ENCODE assay signal across 1 cellular context in genomic region chr6:161586866-161587265, GRCh38.
TF ChIP-seq lines count a peak whose summit lies in the region.

No MANE protein-coding gene starts in this region.

TF ChIP-seq in HEK293, 187 proteins besides CTCF, POLR2A, EP300 and RAD21 (continued from another document):
- TF ChIP-seq ZNF280D (tag by site-specific recombination; IDR thresholded peaks at IDR 0.05), result no peak
- no peak for TF ChIP-seq YY2 (tag by site-specific recombination; IDR thresholded peaks at IDR 0.05)
- TF ChIP-seq SP2 (tag by site-specific recombination; IDR thresholded peaks at IDR 0.05), result no peak
- no peak for TF ChIP-seq ZNF580 (tag by site-specific recombination; IDR thresholded peaks at IDR 0.05)
- TF ChIP-seq, protein P1, sequence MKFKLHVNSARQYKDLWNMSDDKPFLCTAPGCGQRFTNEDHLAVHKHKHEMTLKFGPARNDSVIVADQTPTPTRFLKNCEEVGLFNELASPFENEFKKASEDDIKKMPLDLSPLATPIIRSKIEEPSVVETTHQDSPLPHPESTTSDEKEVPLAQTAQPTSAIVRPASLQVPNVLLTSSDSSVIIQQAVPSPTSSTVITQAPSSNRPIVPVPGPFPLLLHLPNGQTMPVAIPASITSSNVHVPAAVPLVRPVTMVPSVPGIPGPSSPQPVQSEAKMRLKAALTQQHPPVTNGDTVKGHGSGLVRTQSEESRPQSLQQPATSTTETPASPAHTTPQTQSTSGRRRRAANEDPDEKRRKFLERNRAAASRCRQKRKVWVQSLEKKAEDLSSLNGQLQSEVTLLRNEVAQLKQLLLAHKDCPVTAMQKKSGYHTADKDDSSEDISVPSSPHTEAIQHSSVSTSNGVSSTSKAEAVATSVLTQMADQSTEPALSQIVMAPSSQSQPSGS (tag by site-specific recombination; IDR thresholded peaks at IDR 0.05; ENCODE audit: low read depth), result no peak
- TF ChIP-seq, protein P2, sequence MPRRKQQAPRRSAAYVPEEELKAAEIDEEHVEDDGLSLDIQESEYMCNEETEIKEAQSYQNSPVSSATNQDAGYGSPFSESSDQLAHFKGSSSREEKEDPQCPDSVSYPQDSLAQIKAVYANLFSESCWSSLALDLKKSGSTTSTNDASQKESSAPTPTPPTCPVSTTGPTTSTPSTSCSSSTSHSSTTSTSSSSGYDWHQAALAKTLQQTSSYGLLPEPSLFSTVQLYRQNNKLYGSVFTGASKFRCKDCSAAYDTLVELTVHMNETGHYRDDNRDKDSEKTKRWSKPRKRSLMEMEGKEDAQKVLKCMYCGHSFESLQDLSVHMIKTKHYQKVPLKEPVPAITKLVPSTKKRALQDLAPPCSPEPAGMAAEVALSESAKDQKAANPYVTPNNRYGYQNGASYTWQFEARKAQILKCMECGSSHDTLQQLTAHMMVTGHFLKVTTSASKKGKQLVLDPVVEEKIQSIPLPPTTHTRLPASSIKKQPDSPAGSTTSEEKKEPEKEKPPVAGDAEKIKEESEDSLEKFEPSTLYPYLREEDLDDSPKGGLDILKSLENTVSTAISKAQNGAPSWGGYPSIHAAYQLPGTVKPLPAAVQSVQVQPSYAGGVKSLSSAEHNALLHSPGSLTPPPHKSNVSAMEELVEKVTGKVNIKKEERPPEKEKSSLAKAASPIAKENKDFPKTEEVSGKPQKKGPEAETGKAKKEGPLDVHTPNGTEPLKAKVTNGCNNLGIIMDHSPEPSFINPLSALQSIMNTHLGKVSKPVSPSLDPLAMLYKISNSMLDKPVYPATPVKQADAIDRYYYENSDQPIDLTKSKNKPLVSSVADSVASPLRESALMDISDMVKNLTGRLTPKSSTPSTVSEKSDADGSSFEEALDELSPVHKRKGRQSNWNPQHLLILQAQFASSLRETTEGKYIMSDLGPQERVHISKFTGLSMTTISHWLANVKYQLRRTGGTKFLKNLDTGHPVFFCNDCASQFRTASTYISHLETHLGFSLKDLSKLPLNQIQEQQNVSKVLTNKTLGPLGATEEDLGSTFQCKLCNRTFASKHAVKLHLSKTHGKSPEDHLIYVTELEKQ (tag by site-specific recombination; IDR thresholded peaks at IDR 0.05; ENCODE audit: borderline replicate concordance), result no peak
- peak; percentile 52; the same call in 1 of the 2 replicates for TF ChIP-seq ZNF138 (tag by site-specific recombination; IDR thresholded peaks at IDR 0.05; ENCODE audit: borderline replicate concordance)
- TF ChIP-seq, protein P3, sequence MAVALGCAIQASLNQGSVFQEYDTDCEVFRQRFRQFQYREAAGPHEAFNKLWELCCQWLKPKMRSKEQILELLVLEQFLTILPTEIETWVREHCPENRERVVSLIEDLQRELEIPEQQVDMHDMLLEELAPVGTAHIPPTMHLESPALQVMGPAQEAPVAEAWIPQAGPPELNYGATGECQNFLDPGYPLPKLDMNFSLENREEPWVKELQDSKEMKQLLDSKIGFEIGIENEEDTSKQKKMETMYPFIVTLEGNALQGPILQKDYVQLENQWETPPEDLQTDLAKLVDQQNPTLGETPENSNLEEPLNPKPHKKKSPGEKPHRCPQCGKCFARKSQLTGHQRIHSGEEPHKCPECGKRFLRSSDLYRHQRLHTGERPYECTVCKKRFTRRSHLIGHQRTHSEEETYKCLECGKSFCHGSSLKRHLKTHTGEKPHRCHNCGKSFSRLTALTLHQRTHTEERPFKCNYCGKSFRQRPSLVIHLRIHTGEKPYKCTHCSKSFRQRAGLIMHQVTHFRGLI (tag by site-specific recombination; IDR thresholded peaks at IDR 0.05), result no peak
- TF ChIP-seq SETDB1 (IDR thresholded peaks at IDR 0.05; ENCODE audit: insufficient read length, low read length), result peak; percentile 12
- TF ChIP-seq PATZ1 (tag by site-specific recombination; IDR thresholded peaks at IDR 0.05), result no peak
- TF ChIP-seq, protein P4, sequence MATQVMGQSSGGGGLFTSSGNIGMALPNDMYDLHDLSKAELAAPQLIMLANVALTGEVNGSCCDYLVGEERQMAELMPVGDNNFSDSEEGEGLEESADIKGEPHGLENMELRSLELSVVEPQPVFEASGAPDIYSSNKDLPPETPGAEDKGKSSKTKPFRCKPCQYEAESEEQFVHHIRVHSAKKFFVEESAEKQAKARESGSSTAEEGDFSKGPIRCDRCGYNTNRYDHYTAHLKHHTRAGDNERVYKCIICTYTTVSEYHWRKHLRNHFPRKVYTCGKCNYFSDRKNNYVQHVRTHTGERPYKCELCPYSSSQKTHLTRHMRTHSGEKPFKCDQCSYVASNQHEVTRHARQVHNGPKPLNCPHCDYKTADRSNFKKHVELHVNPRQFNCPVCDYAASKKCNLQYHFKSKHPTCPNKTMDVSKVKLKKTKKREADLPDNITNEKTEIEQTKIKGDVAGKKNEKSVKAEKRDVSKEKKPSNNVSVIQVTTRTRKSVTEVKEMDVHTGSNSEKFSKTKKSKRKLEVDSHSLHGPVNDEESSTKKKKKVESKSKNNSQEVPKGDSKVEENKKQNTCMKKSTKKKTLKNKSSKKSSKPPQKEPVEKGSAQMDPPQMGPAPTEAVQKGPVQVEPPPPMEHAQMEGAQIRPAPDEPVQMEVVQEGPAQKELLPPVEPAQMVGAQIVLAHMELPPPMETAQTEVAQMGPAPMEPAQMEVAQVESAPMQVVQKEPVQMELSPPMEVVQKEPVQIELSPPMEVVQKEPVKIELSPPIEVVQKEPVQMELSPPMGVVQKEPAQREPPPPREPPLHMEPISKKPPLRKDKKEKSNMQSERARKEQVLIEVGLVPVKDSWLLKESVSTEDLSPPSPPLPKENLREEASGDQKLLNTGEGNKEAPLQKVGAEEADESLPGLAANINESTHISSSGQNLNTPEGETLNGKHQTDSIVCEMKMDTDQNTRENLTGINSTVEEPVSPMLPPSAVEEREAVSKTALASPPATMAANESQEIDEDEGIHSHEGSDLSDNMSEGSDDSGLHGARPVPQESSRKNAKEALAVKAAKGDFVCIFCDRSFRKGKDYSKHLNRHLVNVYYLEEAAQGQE (tag by site-specific recombination; IDR thresholded peaks at IDR 0.05), result no peak
- TF ChIP-seq PRDM10 (tag by site-specific recombination; IDR thresholded peaks at IDR 0.05), result no peak
- TF ChIP-seq ZNF362 (tag by site-specific recombination; IDR thresholded peaks at IDR 0.05), result no peak
- TF ChIP-seq ZNF747 (tag by site-specific recombination; IDR thresholded peaks at IDR 0.05), result no peak
- TF ChIP-seq ZNF510 (tag by site-specific recombination; IDR thresholded peaks at IDR 0.05; ENCODE audit: insufficient replicate concordance), result no peak
TF ChIP-seq in HEK293: peak in this region for 29.
